In the genomic region with DNA sequence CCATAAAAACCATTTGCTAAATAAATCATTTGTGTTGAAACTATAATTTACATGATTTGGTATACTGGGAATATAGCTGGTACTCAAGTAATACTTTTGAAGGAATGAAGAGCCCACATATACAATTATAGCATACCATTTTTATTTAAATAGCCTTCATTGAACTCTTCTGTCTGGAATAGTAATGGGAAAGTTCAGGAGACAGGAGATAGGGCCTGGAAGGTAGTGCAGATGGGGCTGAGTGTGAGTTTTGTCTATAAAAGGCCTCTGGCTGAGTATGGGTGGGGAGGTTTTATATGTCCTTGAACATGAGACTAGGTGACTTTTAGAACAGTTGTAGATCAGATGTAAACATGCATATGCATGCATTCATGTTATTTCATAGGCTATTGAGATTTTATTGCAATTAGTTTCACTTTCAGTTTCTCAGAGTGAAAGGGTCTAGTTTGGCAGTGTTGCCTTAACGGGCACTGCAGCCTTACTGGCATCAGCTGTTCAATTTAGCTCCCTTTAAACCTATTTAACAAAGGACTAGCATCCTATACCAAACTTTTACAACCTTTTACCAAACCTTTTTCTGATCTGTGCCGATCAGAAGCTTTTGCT, we compare ENCODE assay signal across 1 cellular context.
A peak's percentile ranks its signal among the peaks of the same experiment; 100 is the strongest.
TF ChIP-seq lines count a peak whose summit lies in the region.

No MANE protein-coding gene starts in this region.

TF ChIP-seq in HepG2, 621 proteins besides CTCF, POLR2A, EP300 and RAD21:
- TF ChIP-seq ZNF598 (CRISPR knock-in tag; IDR thresholded peaks at IDR 0.05; ENCODE audit: borderline replicate concordance) (no peak), SALL1 (CRISPR knock-in tag; IDR thresholded peaks at IDR 0.05) (no peak), AGO2 (optimal IDR thresholded peaks at IDR 0.05; ENCODE audit: low read depth, low read length) (no peak), CCAR2 (optimal IDR thresholded peaks at IDR 0.05; ENCODE audit: low read depth, low read length) (no peak), NRL (CRISPR knock-in tag; IDR thresholded peaks at IDR 0.05; ENCODE audit: borderline replicate concordance) (no peak), MAFF (IDR thresholded peaks at IDR 0.05; ENCODE audit: low read depth, low read length) (no peak), ZNF441 (CRISPR knock-in tag; IDR thresholded peaks at IDR 0.05; ENCODE audit: borderline replicate concordance) (no peak), SRF (IDR thresholded peaks at IDR 0.05; ENCODE audit: low read depth, low read length) (no peak), IRF2 (CRISPR knock-in tag; IDR thresholded peaks at IDR 0.05) (peak; percentile 97), ZNF263 (CRISPR knock-in tag; IDR thresholded peaks at IDR 0.05) (no peak), ZNF652 (CRISPR knock-in tag; IDR thresholded peaks at IDR 0.05; ENCODE audit: borderline replicate concordance, low read depth) (no peak), ZNF138 (CRISPR knock-in tag; IDR thresholded peaks at IDR 0.05; ENCODE audit: low read depth) (no peak), MTA1 (CRISPR knock-in tag; IDR thresholded peaks at IDR 0.05; ENCODE audit: borderline replicate concordance) (no peak), MBD4 (IDR thresholded peaks at IDR 0.05; ENCODE audit: borderline replicate concordance, low read length) (no peak), BHLHE40 (IDR thresholded peaks at IDR 0.05; ENCODE audit: low read length) (no peak), EEA1 (CRISPR knock-in tag; IDR thresholded peaks at IDR 0.05; ENCODE audit: borderline replicate concordance) (no peak)
- TF ChIP-seq, protein P1, sequence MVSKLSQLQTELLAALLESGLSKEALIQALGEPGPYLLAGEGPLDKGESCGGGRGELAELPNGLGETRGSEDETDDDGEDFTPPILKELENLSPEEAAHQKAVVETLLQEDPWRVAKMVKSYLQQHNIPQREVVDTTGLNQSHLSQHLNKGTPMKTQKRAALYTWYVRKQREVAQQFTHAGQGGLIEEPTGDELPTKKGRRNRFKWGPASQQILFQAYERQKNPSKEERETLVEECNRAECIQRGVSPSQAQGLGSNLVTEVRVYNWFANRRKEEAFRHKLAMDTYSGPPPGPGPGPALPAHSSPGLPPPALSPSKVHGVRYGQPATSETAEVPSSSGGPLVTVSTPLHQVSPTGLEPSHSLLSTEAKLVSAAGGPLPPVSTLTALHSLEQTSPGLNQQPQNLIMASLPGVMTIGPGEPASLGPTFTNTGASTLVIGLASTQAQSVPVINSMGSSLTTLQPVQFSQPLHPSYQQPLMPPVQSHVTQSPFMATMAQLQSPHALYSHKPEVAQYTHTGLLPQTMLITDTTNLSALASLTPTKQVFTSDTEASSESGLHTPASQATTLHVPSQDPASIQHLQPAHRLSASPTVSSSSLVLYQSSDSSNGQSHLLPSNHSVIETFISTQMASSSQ (IDR thresholded peaks at IDR 0.05; ENCODE audit: low read depth) = no peak
- TF ChIP-seq, protein P1 (CRISPR knock-in tag; IDR thresholded peaks at IDR 0.05; ENCODE audit: borderline replicate concordance) = no peak
- TF ChIP-seq, protein P2, sequence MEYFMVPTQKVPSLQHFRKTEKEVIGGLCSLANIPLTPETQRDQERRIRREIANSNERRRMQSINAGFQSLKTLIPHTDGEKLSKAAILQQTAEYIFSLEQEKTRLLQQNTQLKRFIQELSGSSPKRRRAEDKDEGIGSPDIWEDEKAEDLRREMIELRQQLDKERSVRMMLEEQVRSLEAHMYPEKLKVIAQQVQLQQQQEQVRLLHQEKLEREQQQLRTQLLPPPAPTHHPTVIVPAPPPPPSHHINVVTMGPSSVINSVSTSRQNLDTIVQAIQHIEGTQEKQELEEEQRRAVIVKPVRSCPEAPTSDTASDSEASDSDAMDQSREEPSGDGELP (IDR thresholded peaks at IDR 0.05; ENCODE audit: borderline replicate concordance, low read depth) = peak; percentile 33; the same call in 1 of the 2 replicates
- TF ChIP-seq, protein P3, sequence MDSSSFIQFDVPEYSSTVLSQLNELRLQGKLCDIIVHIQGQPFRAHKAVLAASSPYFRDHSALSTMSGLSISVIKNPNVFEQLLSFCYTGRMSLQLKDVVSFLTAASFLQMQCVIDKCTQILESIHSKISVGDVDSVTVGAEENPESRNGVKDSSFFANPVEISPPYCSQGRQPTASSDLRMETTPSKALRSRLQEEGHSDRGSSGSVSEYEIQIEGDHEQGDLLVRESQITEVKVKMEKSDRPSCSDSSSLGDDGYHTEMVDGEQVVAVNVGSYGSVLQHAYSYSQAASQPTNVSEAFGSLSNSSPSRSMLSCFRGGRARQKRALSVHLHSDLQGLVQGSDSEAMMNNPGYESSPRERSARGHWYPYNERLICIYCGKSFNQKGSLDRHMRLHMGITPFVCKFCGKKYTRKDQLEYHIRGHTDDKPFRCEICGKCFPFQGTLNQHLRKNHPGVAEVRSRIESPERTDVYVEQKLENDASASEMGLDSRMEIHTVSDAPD (CRISPR knock-in tag; IDR thresholded peaks at IDR 0.05) = no peak
- TF ChIP-seq, protein P4, sequence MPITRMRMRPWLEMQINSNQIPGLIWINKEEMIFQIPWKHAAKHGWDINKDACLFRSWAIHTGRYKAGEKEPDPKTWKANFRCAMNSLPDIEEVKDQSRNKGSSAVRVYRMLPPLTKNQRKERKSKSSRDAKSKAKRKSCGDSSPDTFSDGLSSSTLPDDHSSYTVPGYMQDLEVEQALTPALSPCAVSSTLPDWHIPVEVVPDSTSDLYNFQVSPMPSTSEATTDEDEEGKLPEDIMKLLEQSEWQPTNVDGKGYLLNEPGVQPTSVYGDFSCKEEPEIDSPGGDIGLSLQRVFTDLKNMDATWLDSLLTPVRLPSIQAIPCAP (CRISPR knock-in tag; IDR thresholded peaks at IDR 0.05; ENCODE audit: low read depth) = peak; percentile 95
- TF ChIP-seq, protein P5, sequence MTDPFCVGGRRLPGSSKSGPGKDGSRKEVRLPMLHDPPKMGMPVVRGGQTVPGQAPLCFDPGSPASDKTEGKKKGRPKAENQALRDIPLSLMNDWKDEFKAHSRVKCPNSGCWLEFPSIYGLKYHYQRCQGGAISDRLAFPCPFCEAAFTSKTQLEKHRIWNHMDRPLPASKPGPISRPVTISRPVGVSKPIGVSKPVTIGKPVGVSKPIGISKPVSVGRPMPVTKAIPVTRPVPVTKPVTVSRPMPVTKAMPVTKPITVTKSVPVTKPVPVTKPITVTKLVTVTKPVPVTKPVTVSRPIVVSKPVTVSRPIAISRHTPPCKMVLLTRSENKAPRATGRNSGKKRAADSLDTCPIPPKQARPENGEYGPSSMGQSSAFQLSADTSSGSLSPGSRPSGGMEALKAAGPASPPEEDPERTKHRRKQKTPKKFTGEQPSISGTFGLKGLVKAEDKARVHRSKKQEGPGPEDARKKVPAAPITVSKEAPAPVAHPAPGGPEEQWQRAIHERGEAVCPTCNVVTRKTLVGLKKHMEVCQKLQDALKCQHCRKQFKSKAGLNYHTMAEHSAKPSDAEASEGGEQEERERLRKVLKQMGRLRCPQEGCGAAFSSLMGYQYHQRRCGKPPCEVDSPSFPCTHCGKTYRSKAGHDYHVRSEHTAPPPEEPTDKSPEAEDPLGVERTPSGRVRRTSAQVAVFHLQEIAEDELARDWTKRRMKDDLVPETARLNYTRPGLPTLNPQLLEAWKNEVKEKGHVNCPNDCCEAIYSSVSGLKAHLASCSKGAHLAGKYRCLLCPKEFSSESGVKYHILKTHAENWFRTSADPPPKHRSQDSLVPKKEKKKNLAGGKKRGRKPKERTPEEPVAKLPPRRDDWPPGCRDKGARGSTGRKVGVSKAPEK (CRISPR knock-in tag; IDR thresholded peaks at IDR 0.05; ENCODE audit: borderline replicate concordance) = no peak
TF ChIP-seq in HepG2: peak in this region for 3.
